In genomic region chr11:6682591-6682935, GRCh38 we compare ENCODE assay signal across 2 cellular contexts.
TF ChIP-seq lines count a peak whose summit lies in the region.

No MANE protein-coding gene starts in this region.

TF ChIP-seq in HCT116, 20 proteins besides CTCF, POLR2A, EP300 and RAD21 (continued from another document):
- TF ChIP-seq, protein P1, sequence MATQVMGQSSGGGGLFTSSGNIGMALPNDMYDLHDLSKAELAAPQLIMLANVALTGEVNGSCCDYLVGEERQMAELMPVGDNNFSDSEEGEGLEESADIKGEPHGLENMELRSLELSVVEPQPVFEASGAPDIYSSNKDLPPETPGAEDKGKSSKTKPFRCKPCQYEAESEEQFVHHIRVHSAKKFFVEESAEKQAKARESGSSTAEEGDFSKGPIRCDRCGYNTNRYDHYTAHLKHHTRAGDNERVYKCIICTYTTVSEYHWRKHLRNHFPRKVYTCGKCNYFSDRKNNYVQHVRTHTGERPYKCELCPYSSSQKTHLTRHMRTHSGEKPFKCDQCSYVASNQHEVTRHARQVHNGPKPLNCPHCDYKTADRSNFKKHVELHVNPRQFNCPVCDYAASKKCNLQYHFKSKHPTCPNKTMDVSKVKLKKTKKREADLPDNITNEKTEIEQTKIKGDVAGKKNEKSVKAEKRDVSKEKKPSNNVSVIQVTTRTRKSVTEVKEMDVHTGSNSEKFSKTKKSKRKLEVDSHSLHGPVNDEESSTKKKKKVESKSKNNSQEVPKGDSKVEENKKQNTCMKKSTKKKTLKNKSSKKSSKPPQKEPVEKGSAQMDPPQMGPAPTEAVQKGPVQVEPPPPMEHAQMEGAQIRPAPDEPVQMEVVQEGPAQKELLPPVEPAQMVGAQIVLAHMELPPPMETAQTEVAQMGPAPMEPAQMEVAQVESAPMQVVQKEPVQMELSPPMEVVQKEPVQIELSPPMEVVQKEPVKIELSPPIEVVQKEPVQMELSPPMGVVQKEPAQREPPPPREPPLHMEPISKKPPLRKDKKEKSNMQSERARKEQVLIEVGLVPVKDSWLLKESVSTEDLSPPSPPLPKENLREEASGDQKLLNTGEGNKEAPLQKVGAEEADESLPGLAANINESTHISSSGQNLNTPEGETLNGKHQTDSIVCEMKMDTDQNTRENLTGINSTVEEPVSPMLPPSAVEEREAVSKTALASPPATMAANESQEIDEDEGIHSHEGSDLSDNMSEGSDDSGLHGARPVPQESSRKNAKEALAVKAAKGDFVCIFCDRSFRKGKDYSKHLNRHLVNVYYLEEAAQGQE (IDR thresholded peaks at IDR 0.05; ENCODE audit: low read depth), result no peak
- TF ChIP-seq YY1 (IDR thresholded peaks at IDR 0.05; ENCODE audit: extremely low read depth, insufficient replicate concordance, low read depth, low read length) (no peak), POLR2AphosphoS5 (IDR thresholded peaks at IDR 0.05; ENCODE audit: low read depth, low read length) (no peak), ZNF274 (IDR thresholded peaks at IDR 0.05; ENCODE audit: low read depth, low read length) (no peak), ZFX (IDR thresholded peaks at IDR 0.05) (no peak), ELF1 (IDR thresholded peaks at IDR 0.05; ENCODE audit: borderline replicate concordance, low read depth) (no peak), EGR1 (IDR thresholded peaks at IDR 0.05; ENCODE audit: low read depth) (no peak), TCF7L2 (IDR thresholded peaks at IDR 0.05; ENCODE audit: borderline replicate concordance, extremely low read depth, insufficient read depth, insufficient read length) (no peak), SRF (IDR thresholded peaks at IDR 0.05; ENCODE audit: low read depth) (no peak)
- TF ChIP-seq, protein P2, sequence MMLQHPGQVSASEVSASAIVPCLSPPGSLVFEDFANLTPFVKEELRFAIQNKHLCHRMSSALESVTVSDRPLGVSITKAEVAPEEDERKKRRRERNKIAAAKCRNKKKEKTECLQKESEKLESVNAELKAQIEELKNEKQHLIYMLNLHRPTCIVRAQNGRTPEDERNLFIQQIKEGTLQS (IDR thresholded peaks at IDR 0.05), result no peak
TF ChIP-seq in HCT116: peak in this region for 0.

TF ChIP-seq in WTC11, 78 proteins besides CTCF, POLR2A, EP300 and RAD21 (continued from another document):
- no peak for TF ChIP-seq AR (CRISPR knock-in tag; IDR thresholded peaks at IDR 0.05)
- TF ChIP-seq, protein P3, sequence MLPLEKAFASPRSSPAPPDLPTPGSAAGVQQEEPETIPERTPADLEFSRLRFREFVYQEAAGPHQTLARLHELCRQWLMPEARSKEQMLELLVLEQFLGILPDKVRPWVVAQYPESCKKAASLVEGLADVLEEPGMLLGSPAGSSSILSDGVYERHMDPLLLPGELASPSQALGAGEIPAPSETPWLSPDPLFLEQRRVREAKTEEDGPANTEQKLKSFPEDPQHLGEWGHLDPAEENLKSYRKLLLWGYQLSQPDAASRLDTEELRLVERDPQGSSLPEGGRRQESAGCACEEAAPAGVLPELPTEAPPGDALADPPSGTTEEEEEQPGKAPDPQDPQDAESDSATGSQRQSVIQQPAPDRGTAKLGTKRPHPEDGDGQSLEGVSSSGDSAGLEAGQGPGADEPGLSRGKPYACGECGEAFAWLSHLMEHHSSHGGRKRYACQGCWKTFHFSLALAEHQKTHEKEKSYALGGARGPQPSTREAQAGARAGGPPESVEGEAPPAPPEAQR (CRISPR knock-in tag; IDR thresholded peaks at IDR 0.05), result no peak
- TF ChIP-seq SP1 (CRISPR knock-in tag; conservative IDR thresholded peaks at IDR 0.05), result no peak
